ENCODE assay signal across 18 cellular contexts in genomic region chr16:49505556-49505955, GRCh38.
A peak's percentile ranks its signal among the peaks of the same experiment; 100 is the strongest.
DNase-seq lines count a peak whose midpoint lies in the region; ATAC-seq, FAIRE-seq and TF ChIP-seq lines count a peak whose summit lies in the region.
"Had no signal": no experiment of that assay in that cellular context is flagged by ENCODE, and none has a peak within 500 bp of the region (broad histone marks: within the 10 kb centered on the region; RNA-seq: fewer than 3 reads in every experiment).

No MANE protein-coding gene starts in this region.

- no peak for TF ChIP-seq CTCF in chondrocyte (IDR thresholded peaks at IDR 0.05)
- no peak for TF ChIP-seq CTCF in H9 (conservative IDR thresholded peaks at IDR 0.05)

- H3K27ac ChIP-seq in H9 (ENCODE audit: insufficient read length, low read depth, low read length): no peak overlapping the region

- no peak overlapping the region for H3K14ac ChIP-seq in H9 (ENCODE audit: insufficient read depth, low read length)

- no peak overlapping the region for H3K4ac ChIP-seq in H9 (ENCODE audit: low read depth, low read length)

- H3K18ac ChIP-seq in H9 (ENCODE audit: insufficient read length, low read depth, low read length): no peak overlapping the region

- H4K20me1 ChIP-seq in H9 (ENCODE audit: control insufficient read depth, insufficient read depth, insufficient read length): peaks cover 2% of the 10 kb centered on the region

- no peaks in the 10 kb centered on the region for H3K9me3 ChIP-seq in H9 (ENCODE audit: control insufficient read depth, low read depth, low read length)

- POLR2A ChIA-PET in activated naive CD8-positive, alpha-beta T cell treated with anti-CD3 and anti-CD28 coated beads, Interleukin-2, amount 10 ng/mL, durations not matched to agents 7 days and 5 days (lab: Charles Lee): no interaction called here

- H3K27ac Mint-ChIP-seq in activated naive CD8-positive, alpha-beta T cell treated with anti-CD3 and anti-CD28 coated beads, Interleukin-2, amount 10 ng/mL, durations not matched to agents 7 days and 5 days: no peak overlapping the region
- no peak overlapping the region for H3K27ac Mint-ChIP-seq in activated naive CD8-positive, alpha-beta T cell treated with anti-CD3 and anti-CD28 coated beads, Interleukin-2, amount 50 U/mL, for 24 hours
- H3K27ac Mint-ChIP-seq in chondrocyte (ENCODE audit: unreplicated experiment) (no peak overlapping the region), H9 (no peak overlapping the region)
- H3K27ac Mint-ChIP-seq: CD4-positive, CD25-positive, alpha-beta regulatory T cell; GM23338 had no signal

- H3K56ac ChIP-seq in H9 (ENCODE audit: insufficient read length, low read depth, low read length): no peak overlapping the region

- no peaks in the 10 kb centered on the region for H3K36me3 Mint-ChIP-seq in activated naive CD8-positive, alpha-beta T cell treated with anti-CD3 and anti-CD28 coated beads, Interleukin-2, amount 10 ng/mL, durations not matched to agents 7 days and 5 days
- H3K36me3 Mint-ChIP-seq in activated naive CD8-positive, alpha-beta T cell treated with anti-CD3 and anti-CD28 coated beads, Interleukin-2, amount 50 U/mL, for 24 hours (ENCODE audit: low read depth): no peaks in the 10 kb centered on the region
- H3K36me3 Mint-ChIP-seq in chondrocyte (ENCODE audit: low read depth) (peaks cover 2% of the 10 kb centered on the region), H9 (ENCODE audit: insufficient read depth in 1 of 3, low read depth in 3 of 3) (peaks cover 0 to 6% (median 2%) of the 10 kb centered on the region in 3 experiments; a peak in 2 of 7 replicates)
- H3K36me3 Mint-ChIP-seq: CD4-positive, CD25-positive, alpha-beta regulatory T cell; CD8-positive, alpha-beta memory T cell had no signal

- no peaks in the 10 kb centered on the region for H3K79me2 ChIP-seq in H9 (ENCODE audit: insufficient read depth, low read length)

- no peak overlapping the region for H2BK120ac ChIP-seq in H9 (ENCODE audit: low read depth, low read length, poor library complexity, severe bottlenecking)

- H3K9me3 Mint-ChIP-seq in activated naive CD8-positive, alpha-beta T cell treated with anti-CD3 and anti-CD28 coated beads, Interleukin-2, amount 10 ng/mL, durations not matched to agents 7 days and 5 days: no peaks in the 10 kb centered on the region
- no peaks in the 10 kb centered on the region for H3K9me3 Mint-ChIP-seq in activated naive CD8-positive, alpha-beta T cell treated with anti-CD3 and anti-CD28 coated beads, Interleukin-2, amount 50 U/mL, for 24 hours
- H3K9me3 Mint-ChIP-seq in chondrocyte (ENCODE audit: low read depth) (peaks cover 3% of the 10 kb centered on the region), H9 (no peaks in the 10 kb centered on the region)
- H3K9me3 Mint-ChIP-seq: CD8-positive, alpha-beta memory T cell; GM23338 had no signal

- no peak overlapping the region for H2BK20ac ChIP-seq in H9 (ENCODE audit: low read depth, low read length, poor library complexity, severe bottlenecking)

- H2BK12ac ChIP-seq in H9 (ENCODE audit: insufficient read length, low read depth, low read length): no peak overlapping the region

- peak; percentile 6 for DNase-seq in activated naive CD8-positive, alpha-beta T cell treated with anti-CD3 and anti-CD28 coated beads, Interleukin-2, amount 10 ng/mL, durations not matched to agents 7 days and 5 days
- no peak for DNase-seq in activated naive CD8-positive, alpha-beta T cell treated with anti-CD3 and anti-CD28 coated beads, Interleukin-2, amount 50 U/mL, for 24 hours
- peak; percentile 32 for DNase-seq in chondrocyte (ENCODE audit: low spot score)
- DNase-seq in mesenteric fat pad (ENCODE audit: low spot score): peak; percentile 59
- DNase-seq in urothelium cell line (ENCODE audit: low spot score): no peak
- no peak for DNase-seq in H9
- no peak for DNase-seq in superior temporal gyrus (ENCODE audit: extremely low spot score)
- no peak for DNase-seq in activated CD4-positive, alpha-beta T cell treated with anti-CD3 and anti-CD28 coated beads for 48 hours
- DNase-seq: 8988T; C1 segment of cervical spinal cord; CD4-positive, CD25-positive, alpha-beta regulatory T cell; COR-L47 had no signal

- H3K23me2 ChIP-seq in H9 (ENCODE audit: insufficient read length, low read depth, low read length, poor library complexity, severe bottlenecking): no peaks in the 10 kb centered on the region

- no peaks in the 10 kb centered on the region for H3K27me3 ChIP-seq in H9 (ENCODE audit: insufficient read depth, low read length)

- no peak overlapping the region for H3K23ac ChIP-seq in H9 (ENCODE audit: insufficient read length, low read depth, low read length)

- no peaks in the 10 kb centered on the region for H3K4me1 ChIP-seq in H9 (ENCODE audit: insufficient read depth, low read length)

- H2AFZ ChIP-seq in H9 (ENCODE audit: low read length): no peak overlapping the region
- H2AFZ ChIP-seq: GM23338 had no signal

- no peak overlapping the region for H4K5ac ChIP-seq in H9 (ENCODE audit: insufficient read length, low read depth, low read length)

- H2BK15ac ChIP-seq in H9 (ENCODE audit: low read depth, low read length): no peak overlapping the region

- no peaks in the 10 kb centered on the region for H3K79me1 ChIP-seq in H9 (ENCODE audit: insufficient read depth, low read depth, low read length, poor library complexity, severe bottlenecking)

- no peak for ATAC-seq in activated naive CD8-positive, alpha-beta T cell treated with anti-CD3 and anti-CD28 coated beads, Interleukin-2, amount 10 ng/mL, durations not matched to agents 7 days and 5 days (ENCODE audit: low read depth)
- ATAC-seq in activated naive CD8-positive, alpha-beta T cell treated with anti-CD3 and anti-CD28 coated beads, Interleukin-2, amount 50 U/mL, for 24 hours: no peak
- ATAC-seq: GM23338 had no signal

- H3K27me3 Mint-ChIP-seq in activated naive CD8-positive, alpha-beta T cell treated with anti-CD3 and anti-CD28 coated beads, Interleukin-2, amount 10 ng/mL, durations not matched to agents 7 days and 5 days: no peaks in the 10 kb centered on the region
- no peaks in the 10 kb centered on the region for H3K27me3 Mint-ChIP-seq in activated naive CD8-positive, alpha-beta T cell treated with anti-CD3 and anti-CD28 coated beads, Interleukin-2, amount 50 U/mL, for 24 hours
- H3K27me3 Mint-ChIP-seq in chondrocyte (ENCODE audit: low read depth) (peaks cover 3% of the 10 kb centered on the region), H9 (ENCODE audit: low read depth) (no peaks in the 10 kb centered on the region)
- H3K27me3 Mint-ChIP-seq: CD4-positive, CD25-positive, alpha-beta regulatory T cell had no signal

- H3T11ph ChIP-seq in H9 (ENCODE audit: low read length): no peak overlapping the region

- H2BK5ac ChIP-seq in H9 (ENCODE audit: insufficient read length, low read length): no peak overlapping the region

- WGBS in H9 (ENCODE audit: extremely low coverage, insufficient read length, low lambda C conversion rate): no CpG with 5 or more reads among the region's 6 CpGs

- no peak overlapping the region for H4K91ac ChIP-seq in H9 (ENCODE audit: insufficient read length, low read depth, low read length)

- FAIRE-seq in urothelium cell line (lab: Jason Lieb, UNC): peak; percentile 17
- FAIRE-seq: G401.6, GM12891, GM19239, H54 had no signal

- H3K4me3 Mint-ChIP-seq in activated naive CD8-positive, alpha-beta T cell treated with anti-CD3 and anti-CD28 coated beads, Interleukin-2, amount 10 ng/mL, durations not matched to agents 7 days and 5 days: no peak overlapping the region
- no peak overlapping the region for H3K4me3 Mint-ChIP-seq in activated naive CD8-positive, alpha-beta T cell treated with anti-CD3 and anti-CD28 coated beads, Interleukin-2, amount 50 U/mL, for 24 hours
- H3K4me3 Mint-ChIP-seq in chondrocyte (ENCODE audit: unreplicated experiment) (no peak overlapping the region), H9 (no peak overlapping the region)
- H3K4me3 Mint-ChIP-seq: CD4-positive, CD25-positive, alpha-beta regulatory T cell; CD8-positive, alpha-beta memory T cell; GM23338 had no signal

- no peak overlapping the region for H3K9ac ChIP-seq in H9 (ENCODE audit: extremely low read depth, insufficient read length, low read length)

- peaks cover 8% of the 10 kb centered on the region for H3K4me1 Mint-ChIP-seq in activated naive CD8-positive, alpha-beta T cell treated with anti-CD3 and anti-CD28 coated beads, Interleukin-2, amount 10 ng/mL, durations not matched to agents 7 days and 5 days
- H3K4me1 Mint-ChIP-seq in activated naive CD8-positive, alpha-beta T cell treated with anti-CD3 and anti-CD28 coated beads, Interleukin-2, amount 50 U/mL, for 24 hours: peaks cover 6% of the 10 kb centered on the region
- no peaks in the 10 kb centered on the region for H3K4me1 Mint-ChIP-seq in chondrocyte (ENCODE audit: low read depth)
- no peaks in the 10 kb centered on the region for H3K4me1 Mint-ChIP-seq in H9
- H3K4me1 Mint-ChIP-seq: GM23338 had no signal

- no peak overlapping the region for H4K8ac ChIP-seq in H9 (replicated peaks; ENCODE audit: insufficient read length, low read depth, low read length)

- no peak overlapping the region for H2AK5ac ChIP-seq in H9 (ENCODE audit: insufficient read length, low read length)

- no peak overlapping the region for H3K4me2 ChIP-seq in H9 (ENCODE audit: insufficient read depth, insufficient read length, low read length)
- H3K4me2 ChIP-seq: GM23338 had no signal

Comparison
In these comparisons a context has a peak if more than half of its experiments do, and no peak if none do; other contexts are left out.
1. DNase-seq: peak in activated naive CD8-positive, alpha-beta T cell treated with anti-CD3 and anti-CD28 coated beads, Interleukin-2, amount 10 ng/mL, durations not matched to agents 7 days and 5 days (single experiment), chondrocyte (single experiment) and mesenteric fat pad (single experiment); none in activated naive CD8-positive, alpha-beta T cell treated with anti-CD3 and anti-CD28 coated beads, Interleukin-2, amount 50 U/mL, for 24 hours (single experiment), urothelium cell line (single experiment), H9 (single experiment), superior temporal gyrus (single experiment) and activated CD4-positive, alpha-beta T cell treated with anti-CD3 and anti-CD28 coated beads for 48 hours (single experiment).